Comparison of ENCODE assay signal across 8 cellular contexts in genomic region chr3:194306109-194306686, GRCh38. TPM values are rescaled to one million over a fixed set of nuclear protein-coding genes. Genes with fewer than 3 reads are reported as not detected.
A peak's percentile ranks its signal among the peaks of the same experiment; 100 is the strongest.
DNase-seq lines count a peak whose midpoint lies in the region; ATAC-seq and TF ChIP-seq lines count a peak whose summit lies in the region.

No MANE protein-coding gene starts in this region.

- no peaks in the 10 kb centered on the region for H3K9me3 Mint-ChIP-seq in activated T-helper 17 cell treated with anti-CD3 and anti-CD28 coated beads, Interleukin-2, amount 50 U/mL, for 72 hours

- peak overlapping the region; percentile 78 for H3K27ac Mint-ChIP-seq in activated T-helper 17 cell treated with anti-CD3 and anti-CD28 coated beads, Interleukin-2, amount 50 U/mL, for 72 hours

- H3K36me3 Mint-ChIP-seq in activated T-helper 17 cell treated with anti-CD3 and anti-CD28 coated beads, Interleukin-2, amount 50 U/mL, for 72 hours (ENCODE audit: low read depth): no peaks in the 10 kb centered on the region

- no peaks in the 10 kb centered on the region for H3K27me3 Mint-ChIP-seq in activated T-helper 17 cell treated with anti-CD3 and anti-CD28 coated beads, Interleukin-2, amount 50 U/mL, for 72 hours

- H3K4me3 Mint-ChIP-seq in activated T-helper 17 cell treated with anti-CD3 and anti-CD28 coated beads, Interleukin-2, amount 50 U/mL, for 72 hours: peak overlapping the region; percentile 76

- ATAC-seq in GM21825 (IDR thresholded peaks at IDR 0.05; ENCODE audit: unreplicated experiment) (peak; percentile 54), left lobe of liver (no peak)
- peak; percentile 53 for ATAC-seq in activated T-helper 17 cell treated with anti-CD3 and anti-CD28 coated beads, Interleukin-2, amount 50 U/mL, for 72 hours (replicated peaks)

- H3K4me3 ChIP-seq in NB4 (ENCODE audit: low read depth, low read length): no peak overlapping the region

- TF ChIP-seq CTCF in NB4 (IDR thresholded peaks at IDR 0.05; ENCODE audit: low read depth, low read length): no peak

- TF ChIP-seq POLR2A in GM15510 (IDR thresholded peaks at IDR 0.05; ENCODE audit: borderline replicate concordance, extremely low read depth, insufficient read length) (peak; percentile 11), NB4 (IDR thresholded peaks at IDR 0.05; ENCODE audit: extremely low read depth, insufficient read length) (no peak)

- peaks cover 22% of the 10 kb centered on the region for H3K4me1 Mint-ChIP-seq in activated T-helper 17 cell treated with anti-CD3 and anti-CD28 coated beads, Interleukin-2, amount 50 U/mL, for 72 hours

- DNase-seq in NB4 (ENCODE audit: low read depth) (peak; percentile 95), left lobe of liver (ENCODE audit: low spot score) (no peak), C1 segment of cervical spinal cord (lab: John Stamatoyannopoulos, UW) (no peak), NCI-H748 (lab: John Stamatoyannopoulos, UW; ENCODE audit: unreplicated experiment) (no peak)
- peak; percentile 61 for DNase-seq in stimulated activated CD8-positive, alpha-beta memory T cell treated with anti-CD3 and anti-CD28 coated beads, Interleukin-4, amount 100 ng/mL, for 48 hours

RNA-seq across cellular contexts. Expression of gene CPN2, which starts 44.9 kb away (rescaled TPM):
- not detected for total RNA-seq in activated T-helper 17 cell treated with anti-CD3 and anti-CD28 coated beads, Interleukin-2, amount 50 U/mL, for 72 hours
- 159 TPM for total RNA-seq in left lobe of liver

Comparison
In these comparisons a context has a peak if more than half of its experiments do, and no peak if none do; other contexts are left out.
1. DNase-seq: peak in NB4 (single experiment) and stimulated activated CD8-positive, alpha-beta memory T cell treated with anti-CD3 and anti-CD28 coated beads, Interleukin-4, amount 100 ng/mL, for 48 hours (single experiment); none in left lobe of liver (single experiment), C1 segment of cervical spinal cord (0 of 14) and NCI-H748 (single experiment).
2. RNA of gene CPN2, which starts 44.9 kb away (total RNA-seq): 159 TPM in left lobe of liver (single experiment); not detected in activated T-helper 17 cell treated with anti-CD3 and anti-CD28 coated beads, Interleukin-2, amount 50 U/mL, for 72 hours; every median in the first group is over 100 times any median in the second.